9 cellular contexts compared by ENCODE assay signal in genomic region chr1:99004270-99005141, GRCh38. TPM values are rescaled to one million over a fixed set of nuclear protein-coding genes. Genes with fewer than 3 reads are reported as not detected.
A peak's percentile ranks its signal among the peaks of the same experiment; 100 is the strongest.
DNase-seq lines count a peak whose midpoint lies in the region; ATAC-seq and TF ChIP-seq lines count a peak whose summit lies in the region.
"Had no signal": no experiment of that assay in that cellular context is flagged by ENCODE, and none has a peak within 500 bp of the region (broad histone marks: within the 10 kb centered on the region; RNA-seq: fewer than 3 reads in every experiment).

Gene PLPPR5, minus strand, starts transcription at chr1:99004861. Its CDS starts 190 bp downstream, at chr1:99004671.

- H3K4me3 ChIP-seq in parathyroid adenoma (ENCODE audit: low read depth, low read length) (peak within 1 kb of the TSS; percentile 31), PC-9 (no peak within 1 kb of the TSS)

- H3K9ac ChIP-seq in parathyroid adenoma: no peak within 1 kb of the TSS

- H3K36me3 ChIP-seq in parathyroid adenoma (ENCODE audit: control insufficient read depth, insufficient read depth, low read length): no peaks in the 10 kb centered on the region
- no peaks in the 10 kb centered on the region for H3K36me3 ChIP-seq in PC-9 (ENCODE audit: low read depth)

- H3K27ac ChIP-seq in parathyroid adenoma (no peak within 1 kb of the TSS), PC-9 (no peak within 1 kb of the TSS)

- no peaks in the 10 kb centered on the region for H3K79me2 ChIP-seq in parathyroid adenoma
- H3K79me2 ChIP-seq in PC-9 (ENCODE audit: low read depth): no peaks in the 10 kb centered on the region

- no peaks in the 10 kb centered on the region for H3F3A ChIP-seq in PC-9 (ENCODE audit: insufficient read depth, low read depth)

- intact Hi-C loops in PC-9 (cut with micrococcal nuclease; ENCODE audit: unreplicated experiment): no loop called here

- H3K4me1 ChIP-seq in parathyroid adenoma: no peaks in the 10 kb centered on the region
- H3K4me1 ChIP-seq in PC-9 (replicated peaks; ENCODE audit: insufficient read depth): no peaks in the 10 kb centered on the region

- peak within 1 kb of the TSS; percentile 38 for H2AFZ ChIP-seq in parathyroid adenoma
- H2AFZ ChIP-seq in PC-9: no peak within 1 kb of the TSS

- H4K20me1 ChIP-seq in PC-9 (ENCODE audit: insufficient read depth): no peaks in the 10 kb centered on the region

- H3K4me2 ChIP-seq in parathyroid adenoma (ENCODE audit: low read length) (peak within 1 kb of the TSS; percentile 62), PC-9 (no peak within 1 kb of the TSS)

- CTCF ChIA-PET in PC-9 (lab: Charles Lee): no interaction called here

- H3K9me3 ChIP-seq in parathyroid adenoma (ENCODE audit: control insufficient read depth, low read length) (no peaks in the 10 kb centered on the region), PC-9 (ENCODE audit: insufficient read depth, low read depth) (no peaks in the 10 kb centered on the region)

- peaks cover 52% of the 10 kb centered on the region for H3K27me3 Mint-ChIP-seq in activated T-cell treated with anti-CD3 and anti-CD28 coated beads, Interleukin-2, amount 50 U/mL, for 4 hours (ENCODE audit: low read depth)

- no peaks in the 10 kb centered on the region for H3K9me3 Mint-ChIP-seq in activated T-cell treated with anti-CD3 and anti-CD28 coated beads, Interleukin-2, amount 50 U/mL, for 4 hours

- no peaks in the 10 kb centered on the region; the same call in 1 of the 2 replicates for H3K9me2 ChIP-seq in PC-9 (ENCODE audit: insufficient read depth)

- peaks cover 7% of the 10 kb centered on the region for H3K4me1 Mint-ChIP-seq in activated T-cell treated with anti-CD3 and anti-CD28 coated beads, Interleukin-2, amount 50 U/mL, for 4 hours (ENCODE audit: low read depth)

- H3K36me3 Mint-ChIP-seq in activated T-cell treated with anti-CD3 and anti-CD28 coated beads, Interleukin-2, amount 50 U/mL, for 4 hours (ENCODE audit: insufficient read depth): no peaks in the 10 kb centered on the region

- ATAC-seq in HG03354 (IDR thresholded peaks at IDR 0.05; ENCODE audit: poor library complexity, severe bottlenecking, unreplicated experiment) (peak; percentile 60), HG03280 (IDR thresholded peaks at IDR 0.05; ENCODE audit: unreplicated experiment) (no peak), HG02610 (IDR thresholded peaks at IDR 0.05; ENCODE audit: unreplicated experiment) (no peak)
- ATAC-seq in activated T-cell treated with anti-CD3 and anti-CD28 coated beads, Interleukin-2, amount 50 U/mL, for 4 hours: peak; percentile 59 to 70

- no peaks in the 10 kb centered on the region for H3K27me3 ChIP-seq in parathyroid adenoma (ENCODE audit: control insufficient read depth, insufficient read depth, low read length)
- H3K27me3 ChIP-seq in PC-9 (ENCODE audit: insufficient read depth, low read depth): 0 out of 2 replicates have a peak, but pooled peaks cover 4% of the 10 kb centered on the region

- peak; percentile 1; the same call in 1 of the 2 replicates for TF ChIP-seq CTCF in AG09319 (IDR thresholded peaks at IDR 0.05; ENCODE audit: low read depth, low read length)
- no peak for TF ChIP-seq CTCF in parathyroid adenoma (IDR thresholded peaks at IDR 0.05)
- TF ChIP-seq CTCF in PC-9 (conservative IDR thresholded peaks at IDR 0.05): no peak

- DNase-seq in AG09319 (ENCODE audit: extremely low read depth, low read depth): no peak
- peak; percentile 10 for DNase-seq in activated T-cell treated with anti-CD3 and anti-CD28 coated beads, Interleukin-2, amount 50 U/mL, for 4 hours
- DNase-seq in glomerular visceral epithelial cell (ENCODE audit: extremely low spot score): peak; percentile 23
- no peak for DNase-seq in PC-9

- POLR2A ChIA-PET in PC-9 (lab: Charles Lee; ENCODE audit: unreplicated experiment): no interaction called here

- no TSS peak for BruUV-seq in PC-9 (replicated peaks; lab: Mats Ljungman, UMichigan)

- H3K4me3 Mint-ChIP-seq in activated T-cell treated with anti-CD3 and anti-CD28 coated beads, Interleukin-2, amount 50 U/mL, for 4 hours: peak within 1 kb of the TSS; percentile 65

RNA-seq across cellular contexts. Expression of gene PLPPR5, which starts in this region (rescaled TPM):
- not detected for total RNA-seq in activated T-cell treated with anti-CD3 and anti-CD28 coated beads, Interleukin-2, amount 50 U/mL, for 4 hours
- not detected in 2 replicates for total RNA-seq in PC-9 (2021)
- total RNA-seq: activated CD8-positive, alpha-beta memory T cell treated with anti-CD3 and anti-CD28 coated beads for 36 hours had no signal

Comparison
In these comparisons a context has a peak if more than half of its experiments do, and no peak if none do; other contexts are left out.
1. Peak in DNase-seq and ATAC-seq in activated T-cell treated with anti-CD3 and anti-CD28 coated beads, Interleukin-2, amount 50 U/mL, for 4 hours; RNA of the gene not detected or under 1 TPM.